In genomic region chr17:50206604-50207293, GRCh38 we compare ENCODE assay signal across 9 cellular contexts. TPM values are rescaled to one million over a fixed set of nuclear protein-coding genes. Genes with fewer than 3 reads are reported as not detected.
DNase-seq lines count a peak whose midpoint lies in the region; ATAC-seq, FAIRE-seq and TF ChIP-seq lines count a peak whose summit lies in the region.
"Had no signal": no experiment of that assay in that cellular context is flagged by ENCODE, and none has a peak within 500 bp of the region (broad histone marks: within the 10 kb centered on the region; RNA-seq: fewer than 3 reads in every experiment).

No MANE protein-coding gene starts in this region.

- no peaks in the 10 kb centered on the region for H3K9me3 ChIP-seq in mesodermal cell (ENCODE audit: control insufficient read depth, low read length)

- no peaks in the 10 kb centered on the region for H3K36me3 ChIP-seq in ACC112 (ENCODE audit: insufficient read depth, low read length)
- no peaks in the 10 kb centered on the region for H3K36me3 ChIP-seq in mesodermal cell (ENCODE audit: control insufficient read depth, insufficient read depth, low read length)

- peak overlapping the region; percentile 79 for H2AFZ ChIP-seq in ACC112 (ENCODE audit: low read length, unreplicated experiment)

- DNase-seq in H4 (ENCODE audit: low spot score), result peak; percentile 46
- peak; percentile 74 for DNase-seq in astrocyte of the hippocampus (ENCODE audit: low read depth, low spot score)
- no peak for DNase-seq in GM12891 (ENCODE audit: insufficient read length, low spot score)
- no peak for DNase-seq in SW480 (ENCODE audit: low spot score)
- no peak for DNase-seq in D721Med (ENCODE audit: insufficient read length, low spot score)

- WGBS in mesodermal cell (ENCODE audit: insufficient coverage in 2 of 2), 2 experiments, result 7 to 18% methylated on average over 3 to 10 of the region's 18 CpGs

- H3K4me1 ChIP-seq in ACC112 (ENCODE audit: control insufficient read depth, insufficient read depth, low read length, unreplicated experiment) (peaks cover 92% of the 10 kb centered on the region), mesodermal cell (ENCODE audit: control insufficient read depth, insufficient read depth, low read length, poor library complexity, severe bottlenecking) (peaks cover 86% of the 10 kb centered on the region)

- no peak for TF ChIP-seq CTCF in D721Med (IDR thresholded peaks at IDR 0.05; ENCODE audit: insufficient read depth, missing control alignments)

- no peak for ATAC-seq in HG03108 (IDR thresholded peaks at IDR 0.05; ENCODE audit: unreplicated experiment)

- no peak for FAIRE-seq in GM12891 (lab: Jason Lieb, UNC)
- no peak for FAIRE-seq in D721Med (lab: Jason Lieb, UNC)

- no peak for TF ChIP-seq POLR2A in GM12891 (IDR thresholded peaks at IDR 0.05; ENCODE audit: low read depth, low read length)

- H3K27ac ChIP-seq in ACC112 (ENCODE audit: low read depth, low read length), result peak overlapping the region; percentile 59
- H3K27ac ChIP-seq in mesodermal cell (ENCODE audit: low read depth, low read length, severe bottlenecking), result peak overlapping the region; percentile 65
- H3K27ac ChIP-seq: VCaP had no signal

- no peaks in the 10 kb centered on the region for H3K27me3 ChIP-seq in ACC112 (ENCODE audit: insufficient read depth, low read length)

- H3K4me3 ChIP-seq in ACC112 (ENCODE audit: low read depth, low read length) (peak overlapping the region; percentile 72), mesodermal cell (ENCODE audit: extremely low read depth, insufficient read depth, low read length, poor library complexity, severe bottlenecking) (no peak overlapping the region)

- H3K79me2 ChIP-seq in ACC112 (ENCODE audit: control insufficient read depth, insufficient read depth, low read length, unreplicated experiment), result peaks cover 24% of the 10 kb centered on the region

TF ChIP-seq in GM12891, 5 proteins besides CTCF, POLR2A, EP300 and RAD21:
- no peak for TF ChIP-seq POLR2AphosphoS5 (IDR thresholded peaks at IDR 0.05; ENCODE audit: low read depth, low read length)
- no peak for TF ChIP-seq PAX5 (IDR thresholded peaks at IDR 0.05; ENCODE audit: insufficient read depth, low read length, severe bottlenecking)

RNA-seq across cellular contexts. Expression of gene COL1A1, which starts 5.3 kb away (rescaled TPM):
- 11.1 and 25.7 TPM in 2 replicates for total RNA-seq in H4 (2014; rRNA removed; shearing (Covaris generic))
- polyA plus RNA-seq in mesodermal cell (2013, experiment 1 of 2), result 852 TPM
- 735 TPM for polyA plus RNA-seq in mesodermal cell (2013, experiment 2 of 2)
- polyA plus RNA-seq in GM12891 (2012; ENCODE audit: low read depth, missing spikeins), result 6.1 TPM

RNA-seq across cellular contexts. Expression of gene SGCA, which starts 40.9 kb away (rescaled TPM):
- total RNA-seq in H4 (2014; rRNA removed; shearing (Covaris generic)), result 0.45 TPM in 1 of 2 replicates, not detected in the other
- polyA plus RNA-seq in mesodermal cell (2013, experiment 1 of 2), result 2.4 TPM
- polyA plus RNA-seq in mesodermal cell (2013, experiment 2 of 2), result 1.3 TPM
- polyA plus RNA-seq in GM12891 (2012; ENCODE audit: low read depth, missing spikeins), result 1.3 TPM

RNA-seq across cellular contexts. Expression of gene PPP1R9B, which starts 56.3 kb away (rescaled TPM):
- 16.3 and 18.5 TPM in 2 replicates for total RNA-seq in H4 (2014; rRNA removed; shearing (Covaris generic))
- 45.5 TPM for polyA plus RNA-seq in mesodermal cell (2013, experiment 1 of 2)
- 36.7 TPM for polyA plus RNA-seq in mesodermal cell (2013, experiment 2 of 2)
- polyA plus RNA-seq in GM12891 (2012; ENCODE audit: low read depth, missing spikeins), result 52.5 TPM

Comparison
In these comparisons a context has a peak if more than half of its experiments do, and no peak if none do; other contexts are left out.
1. DNase-seq: peak in H4 (single experiment) and astrocyte of the hippocampus (single experiment); none in GM12891 (single experiment), SW480 (single experiment) and D721Med (single experiment).